In genomic region chr18:46815661-46816060, GRCh38 we compare ENCODE assay signal across 21 cellular contexts. TPM values are rescaled to one million over a fixed set of nuclear protein-coding genes. Genes with fewer than 3 reads are reported as not detected.
DNase-seq lines count a peak whose midpoint lies in the region; ATAC-seq, FAIRE-seq and TF ChIP-seq lines count a peak whose summit lies in the region.
"Had no signal": no experiment of that assay in that cellular context is flagged by ENCODE, and none has a peak within 500 bp of the region (broad histone marks: within the 10 kb centered on the region; RNA-seq: fewer than 3 reads in every experiment).

No MANE protein-coding gene starts in this region.

- FAIRE-seq in GM18507 (lab: Jason Lieb, UNC) = peak; percentile 41
- FAIRE-seq: G401.6, GM12892, GM19239, H1 had no signal

- DNase-seq in BE2C = peak; percentile 12
- DNase-seq in GM18507 (ENCODE audit: extremely low spot score, insufficient read length, low read depth) = no peak
- peak; percentile 2 for DNase-seq in left kidney (ENCODE audit: low read depth, low spot score)
- DNase-seq in psoas muscle = no peak
- no peak for DNase-seq in NCI-H526 (lab: John Stamatoyannopoulos, UW)
- DNase-seq in activated CD4-positive, CD25-positive, alpha-beta regulatory T cell (lab: John Stamatoyannopoulos, UW) = no peak
- DNase-seq: Caco-2; CD4-positive, CD25-positive, alpha-beta regulatory T cell; CD8-positive, alpha-beta T cell; DMS153; DND-41; GM23248; H7; HCEC 1CT had no signal

- TF ChIP-seq CTCF in BE2C (IDR thresholded peaks at IDR 0.05; ENCODE audit: low read depth, low read length) (no peak), psoas muscle (IDR thresholded peaks at IDR 0.05) (no peak)

- H3K4me1 ChIP-seq in BE2C = no peaks in the 10 kb centered on the region
- peaks cover 11% of the 10 kb centered on the region for H3K4me1 ChIP-seq in psoas muscle
- H3K4me1 ChIP-seq: Caco-2 had no signal

- H3K27ac ChIP-seq in psoas muscle = no peak overlapping the region
- H3K27ac ChIP-seq: BLaER1, C4-2B, GM23248 had no signal

- no peaks in the 10 kb centered on the region for H3K9me3 ChIP-seq in BE2C
- H3K9me3 ChIP-seq in psoas muscle = no peaks in the 10 kb centered on the region
- H3K9me3 ChIP-seq: BLaER1, Caco-2 had no signal

- H3K27me3 ChIP-seq in BE2C (no peaks in the 10 kb centered on the region), psoas muscle (ENCODE audit: insufficient read depth in 3 of 3, low read length in 2 of 3) (no peaks in the 10 kb centered on the region)
- H3K27me3 ChIP-seq: BLaER1 had no signal

- H3K4me3 ChIP-seq in BE2C (ENCODE audit: low read depth, low read length) (no peak overlapping the region), psoas muscle (no peak overlapping the region)
- H3K4me3 ChIP-seq: BLaER1, GM23248 had no signal

- no peaks in the 10 kb centered on the region for H3K36me3 ChIP-seq in BE2C
- peaks cover 0 to 9% of the 10 kb centered on the region in 2 donors for H3K36me3 ChIP-seq in psoas muscle (ENCODE audit: insufficient read depth in 1 of 2, low read depth in 1 of 2)

- intact Hi-C loops in psoas muscle (cut with DNase I) = loop anchor here in 1 of 2 donors (5.0 kb wide), 1 partner anchor 43 kb away; no protein-coding TSS in a partner anchor

- no peak for ATAC-seq in psoas muscle
- ATAC-seq: CD8-positive, alpha-beta T cell had no signal

- WGBS in psoas muscle, 3 donors = 88 to 92% (median 91%) methylated on average over 6 of the region's 6 CpGs

RNA-seq across cellular contexts. Expression of gene ST8SIA5, which starts 58.8 kb away (rescaled TPM):
- polyA plus RNA-seq in BE2C (2012; ENCODE audit: insufficient read depth, insufficient read length, low read depth) = not detected
- total RNA-seq in psoas muscle = 1 to 10 TPM; 1.8 to 9.9 (median 7.2) TPM
- 1 to 10 TPM; 2.2 to 3.2 (median 3.1) TPM for polyA plus RNA-seq in psoas muscle
- total RNA-seq: A172; Caco-2; CD4-positive, CD25-positive, alpha-beta regulatory T cell; CD8-positive, alpha-beta T cell; GM23248 had no signal
- polyA plus RNA-seq: CD4-positive, CD25-positive, alpha-beta regulatory T cell; GM23248 had no signal

Comparison
In these comparisons a context has a peak if more than half of its experiments do, and no peak if none do; other contexts are left out.
1. DNase-seq: peak in BE2C (single experiment) and left kidney (single experiment); none in GM18507 (single experiment), psoas muscle (0 of 2), NCI-H526 (0 of 2) and activated CD4-positive, CD25-positive, alpha-beta regulatory T cell (0 of 4).